In genomic region chr2:185567196-185567595, GRCh38 we compare ENCODE assay signal across 25 cellular contexts.
"Had no signal": no experiment of that assay in that cellular context is flagged by ENCODE, and none has a peak within 500 bp of the region (broad histone marks: within the 10 kb centered on the region; RNA-seq: fewer than 3 reads in every experiment).

No MANE protein-coding gene starts in this region.

- ATAC-seq: heart right ventricle; natural killer cell; psoas muscle; right lobe of liver; stimulated activated naive B cell treated with anti-CD40 and anti-IgM and Interleukin-4, amounts not matched to agents 10 μg/mL and 1 μg/mL and 100 μg/mL, for 72 hours; stimulated activated naive CD8-positive, alpha-beta T cell treated with anti-CD3 and anti-CD28 coated beads, Interleukin-15, Interleukin-2, amounts not matched to agents 100 U/mL and 50 U/mL, for 24 hours had no signal

- H3K36me3 ChIP-seq: heart right ventricle, left ventricle myocardium inferior, neural progenitor cell, neutrophil, right atrium auricular region, right lobe of liver, stomach, thyroid gland, transverse colon, upper lobe of left lung, vagina had no signal

- DNase-seq: heart right ventricle; hippocampal formation; islet precursor cell; left ventricle myocardium inferior; naive B cell; natural killer cell; occipital lobe; psoas muscle; right lobe of liver; stimulated activated CD4-positive, alpha-beta T cell treated with anti-CD3 and anti-CD28 coated beads, Interleukin-1b, Interleukin-23, amount 100 ng/mL, for 48 hours; stimulated activated CD4-positive, alpha-beta T cell treated with anti-CD3 and anti-CD28 coated beads, Interleukin-4, amount 100 ng/mL, for 1 hour; stimulated activated naive B cell treated with anti-CD40 and anti-IgM and Interleukin-4, amounts not matched to agents 10 μg/mL and 1 μg/mL and 100 μg/mL, for 72 hours; stimulated activated naive CD8-positive, alpha-beta T cell treated with anti-CD3 and anti-CD28 coated beads, Interleukin-15, Interleukin-2, amounts not matched to agents 100 U/mL and 50 U/mL, for 24 hours; stomach; thyroid gland; transverse colon; upper lobe of left lung had no signal

- H3K9me3 ChIP-seq: neutrophil, psoas muscle, right atrium auricular region, right lobe of liver, testis, thyroid gland, transverse colon, upper lobe of left lung, vagina had no signal

- H3K27ac ChIP-seq: heart right ventricle, left ventricle myocardium inferior, neural progenitor cell, neutrophil, parathyroid adenoma, psoas muscle, right atrium auricular region, right lobe of liver, stomach, testis, thyroid gland, transverse colon, upper lobe of left lung, vagina had no signal

- H3K4me3 ChIP-seq: heart right ventricle, left ventricle myocardium inferior, lung, neural progenitor cell, psoas muscle, right atrium auricular region, right lobe of liver, smooth muscle cell, stomach, testis, thyroid gland, transverse colon, upper lobe of left lung, vagina had no signal

- H3K27me3 ChIP-seq: heart right ventricle, neural progenitor cell, neutrophil, right atrium auricular region, right lobe of liver, stomach, testis, thyroid gland, transverse colon, upper lobe of left lung, vagina had no signal

- H3K4me1 ChIP-seq: heart right ventricle, left ventricle myocardium inferior, neural progenitor cell, parathyroid adenoma, psoas muscle, right atrium auricular region, right lobe of liver, stomach, testis, thyroid gland, transverse colon, upper lobe of left lung, vagina had no signal
